ENCODE assay signal across 12 cellular contexts in the genomic region with DNA sequence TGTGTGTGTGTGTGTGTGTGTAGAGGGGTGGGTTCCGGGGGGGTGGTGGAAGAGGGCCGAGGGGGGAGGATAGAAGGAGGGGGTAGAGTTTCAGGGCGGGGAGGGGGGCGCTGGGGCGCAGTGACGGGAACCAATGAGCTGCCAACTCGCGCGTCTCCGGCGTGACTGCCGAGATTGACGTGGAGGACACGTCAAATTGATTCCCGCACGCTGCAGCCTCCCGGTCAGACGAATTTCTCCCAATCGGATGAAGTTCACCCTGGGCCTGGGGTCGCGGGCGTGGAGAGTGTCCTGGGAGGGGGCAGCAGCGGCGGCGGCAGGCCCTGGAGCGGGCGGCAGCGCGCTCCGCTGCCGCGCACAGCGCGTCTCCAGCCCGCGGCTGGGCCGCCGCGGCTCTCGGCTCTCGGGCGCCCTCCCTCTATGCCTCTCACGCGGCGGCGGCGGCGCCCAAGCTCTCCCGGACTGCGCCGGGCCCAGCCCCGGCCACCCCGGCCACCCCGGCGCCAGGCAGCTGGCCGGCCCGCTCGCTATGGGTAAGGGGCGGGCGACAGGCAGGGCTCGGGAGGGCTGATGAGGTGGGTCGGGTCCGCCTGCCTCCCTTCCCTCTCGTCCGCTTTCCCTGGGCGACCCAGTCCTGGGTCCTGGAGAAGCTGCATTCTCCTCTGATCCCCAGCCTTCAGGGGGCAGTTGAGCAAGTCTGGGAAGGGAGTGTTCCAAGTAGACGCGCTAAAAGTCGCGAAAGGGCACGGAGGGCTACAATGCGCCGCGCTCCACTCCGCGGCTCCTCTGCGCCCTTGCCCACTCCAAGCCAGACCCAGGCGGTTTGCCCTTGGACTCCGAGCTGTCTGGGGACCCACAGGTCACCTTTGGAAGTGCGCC. TPM values are rescaled to one million over a fixed set of nuclear protein-coding genes. Genes with fewer than 3 reads are reported as not detected.
DNase-seq lines count a peak whose midpoint lies in the region; ATAC-seq and TF ChIP-seq lines count a peak whose summit lies in the region.
"Had no signal": no experiment of that assay in that cellular context is flagged by ENCODE, and none has a peak within 500 bp of the region (broad histone marks: within the 10 kb centered on the region; RNA-seq: fewer than 3 reads in every experiment).

Gene PAX1, plus strand, starts transcription at position 199 of the 879 bp plus-strand sequence. Its CDS starts 49 bp downstream, at position 248.

- no peak within 1 kb of the TSS for H3K14ac ChIP-seq in IMR-90 (replicated peaks; ENCODE audit: low read depth, low read length)
- no peak within 1 kb of the TSS for H3K14ac ChIP-seq in neuronal stem cell (ENCODE audit: low read length)

- H3K18ac ChIP-seq in IMR-90 (ENCODE audit: low read depth, low read length) (no peak within 1 kb of the TSS), neuronal stem cell (ENCODE audit: low read length) (peak within 1 kb of the TSS; percentile 25)

- no peak within 1 kb of the TSS for H2BK12ac ChIP-seq in neuronal stem cell (ENCODE audit: low read length)

- H2AFZ ChIP-seq in IMR-90 (replicated peaks; ENCODE audit: low read length, poor library complexity) (peak within 1 kb of the TSS; percentile 61), neuronal stem cell (ENCODE audit: low read length) (no peak within 1 kb of the TSS)

- H3K36me3 Mint-ChIP-seq in endothelial cell (ENCODE audit: low read depth, unreplicated experiment): no peaks in the 10 kb centered on the region
- H3K36me3 Mint-ChIP-seq: naive B cell had no signal

- TF ChIP-seq CTCF in IMR-90 (conservative IDR thresholded peaks at IDR 0.05; ENCODE audit: low read depth, low read length) (no peak), endothelial cell (IDR thresholded peaks at IDR 0.05; ENCODE audit: unreplicated experiment) (no peak)

- H3K4me1 ChIP-seq in IMR-90 (ENCODE audit: control insufficient read depth, insufficient read depth, low read length) (no peaks in the 10 kb centered on the region), neuronal stem cell (ENCODE audit: control insufficient read depth in 2 of 2, insufficient read depth in 1 of 2, low read depth in 1 of 2, low read length in 2 of 2) (peaks cover 0 to 8% of the 10 kb centered on the region in 2 donors)

- POLR2A ChIA-PET in IMR-90 (lab: Charles Lee; ENCODE audit: unreplicated experiment): no interaction called here

- H3K56ac ChIP-seq in IMR-90 (ENCODE audit: extremely low read depth, insufficient read depth, low read length): no peak within 1 kb of the TSS

- peaks cover 39% of the 10 kb centered on the region for H3K4me1 Mint-ChIP-seq in endothelial cell (ENCODE audit: unreplicated experiment)

- H3K4me2 ChIP-seq in IMR-90 (ENCODE audit: low read depth, low read length) (no peak within 1 kb of the TSS), neuronal stem cell (ENCODE audit: insufficient read depth, low read length, poor library complexity, severe bottlenecking) (peak within 1 kb of the TSS; percentile 48)

- H2BK5ac ChIP-seq in IMR-90 (ENCODE audit: low read depth, low read length, poor library complexity, severe bottlenecking) (no peak within 1 kb of the TSS), neuronal stem cell (ENCODE audit: low read length) (no peak within 1 kb of the TSS)

- 2% methylated on average over 27 of the region's 80 CpGs; no CpG with 5 or more reads in 1 of the 2 experiments for WGBS in IMR-90 (ENCODE audit: extremely low coverage in 2 of 2, insufficient read length in 1 of 2), 2 experiments
- no CpG with 5 or more reads among the region's 80 CpGs for WGBS in neuronal stem cell (ENCODE audit: extremely low coverage in 2 of 2, insufficient read length in 2 of 2, insufficient replicate concordance in 1 of 2), 2 donors

- no peak for TF ChIP-seq RAD21 in IMR-90 (IDR thresholded peaks at IDR 0.05; ENCODE audit: low read length)

- H3K4me3 Mint-ChIP-seq in endothelial cell (ENCODE audit: unreplicated experiment): no peak within 1 kb of the TSS
- H3K4me3 Mint-ChIP-seq: activated CD8-positive, alpha-beta T cell treated with anti-CD3 and anti-CD28 coated beads, Interleukin-2, amount 10 ng/mL, durations not matched to agents 7 days and 5 days had no signal

- intact Hi-C loops in IMR-90 (cut with micrococcal nuclease): no loop called here

- no peak within 1 kb of the TSS for H2AK9ac ChIP-seq in IMR-90 (replicated peaks; ENCODE audit: low read depth, low read length, poor library complexity)

- in situ Hi-C loops in IMR-90 (cut with MboI; ENCODE audit: low sequenced_read_pairs): loop anchor here (25.0 kb wide), 1 partner anchor 607 kb away; no protein-coding TSS in a partner anchor

- H3K4ac ChIP-seq in IMR-90 (ENCODE audit: low read depth, low read length): no peak within 1 kb of the TSS
- H3K4ac ChIP-seq in neuronal stem cell (ENCODE audit: low read length): no peak within 1 kb of the TSS

- no peak within 1 kb of the TSS for H4K5ac ChIP-seq in IMR-90 (ENCODE audit: low read depth, low read length)

- no peak within 1 kb of the TSS for H3K27ac Mint-ChIP-seq in endothelial cell (ENCODE audit: unreplicated experiment)
- H3K27ac Mint-ChIP-seq: activated CD8-positive, alpha-beta T cell treated with anti-CD3 and anti-CD28 coated beads, Interleukin-2, amount 10 ng/mL, durations not matched to agents 7 days and 5 days had no signal

- CTCF ChIA-PET in IMR-90 (lab: Yijun Ruan, JAX): no interaction called here

- TF ChIP-seq POLR2A in IMR-90 (IDR thresholded peaks at IDR 0.05; ENCODE audit: low read depth, low read length): no peak

- no peaks in the 10 kb centered on the region for H4K20me1 ChIP-seq in IMR-90 (ENCODE audit: insufficient read depth, low read length)

- ATAC-seq in IMR-90 (ENCODE audit: low read depth) (no peak), GM21825 (IDR thresholded peaks at IDR 0.05; ENCODE audit: unreplicated experiment) (no peak)
- ATAC-seq: activated CD8-positive, alpha-beta T cell treated with anti-CD3 and anti-CD28 coated beads, Interleukin-2, amount 10 ng/mL, durations not matched to agents 7 days and 5 days had no signal

- H3K9ac ChIP-seq in IMR-90 (ENCODE audit: low read depth, low read length): no peak within 1 kb of the TSS
- H3K9ac ChIP-seq in neuronal stem cell (ENCODE audit: low read depth, low read length, poor library complexity): peak within 1 kb of the TSS; percentile 34

- H3K9me3 Mint-ChIP-seq in endothelial cell (ENCODE audit: unreplicated experiment): no peaks in the 10 kb centered on the region

- H4K8ac ChIP-seq in IMR-90 (ENCODE audit: low read depth in 2 of 2, low read length in 2 of 2): no peak within 1 kb of the TSS
- H4K8ac ChIP-seq in neuronal stem cell (ENCODE audit: low read depth, low read length): no peak within 1 kb of the TSS

- no peaks in the 10 kb centered on the region for H3K9me3 ChIP-seq in IMR-90 (ENCODE audit: control insufficient read depth, insufficient read depth, low read length)
- H3K9me3 ChIP-seq in neuronal stem cell (replicated peaks in 1 of 2; ENCODE audit: control insufficient read depth in 2 of 2, insufficient read depth in 1 of 2, low read depth in 1 of 2, low read length in 2 of 2): peaks cover 0 to 4% of the 10 kb centered on the region in 2 donors

- no peak within 1 kb of the TSS for H2BK120ac ChIP-seq in IMR-90 (ENCODE audit: low read depth, low read length)
- H2BK120ac ChIP-seq in neuronal stem cell (ENCODE audit: low read depth, low read length): no peak within 1 kb of the TSS

- H3K36me3 ChIP-seq in IMR-90 (ENCODE audit: control insufficient read depth, insufficient read depth, low read length) (no peaks in the 10 kb centered on the region), neuronal stem cell (replicated peaks in 1 of 2; ENCODE audit: control insufficient read depth in 2 of 2, insufficient read depth in 2 of 2, low read length in 2 of 2) (no peaks in the 10 kb centered on the region)

- H3K9me1 ChIP-seq in IMR-90 (ENCODE audit: insufficient read depth, low read length): no peaks in the 10 kb centered on the region

- no peaks in the 10 kb centered on the region for H3K79me1 ChIP-seq in IMR-90 (ENCODE audit: low read depth in 1 of 2, low read length in 2 of 2)
- no peaks in the 10 kb centered on the region for H3K79me1 ChIP-seq in neuronal stem cell (ENCODE audit: low read depth, low read length)

- dilution Hi-C loops in IMR-90 (cut with HindIII; ENCODE audit: low sequenced_read_pairs, unreplicated experiment): no loop called here

- H2BK20ac ChIP-seq in IMR-90 (ENCODE audit: low read depth, low read length): no peak within 1 kb of the TSS

- DNase-seq in Daoy (ENCODE audit: low read depth): peak; percentile 60
- DNase-seq in IMR-90: no peak
- DNase-seq in endothelial cell (ENCODE audit: low spot score): peak; percentile 56
- no peak for DNase-seq in neuronal stem cell (ENCODE audit: low spot score)
- no peak for DNase-seq in COLO829 (ENCODE audit: low spot score)
- DNase-seq in NCI-H1436 (lab: John Stamatoyannopoulos, UW): no peak
- no peak for DNase-seq in cerebellar nuclear complex (lab: John Stamatoyannopoulos, UW)
- DNase-seq: activated CD8-positive, alpha-beta T cell treated with anti-CD3 and anti-CD28 coated beads, Interleukin-2, amount 10 ng/mL, durations not matched to agents 7 days and 5 days; naive B cell; NCI-H446 treated with DMSO at 0.1 percent for 48 hours; stimulated activated CD4-positive, alpha-beta T cell treated with anti-CD3 and anti-CD28 coated beads, Interleukin-4, amount 100 ng/mL, for 1 hour had no signal

- H3K27me3 Mint-ChIP-seq in endothelial cell (ENCODE audit: unreplicated experiment): peaks cover 50% of the 10 kb centered on the region

- H4K91ac ChIP-seq in IMR-90 (ENCODE audit: insufficient read depth, low read depth, low read length): no peak within 1 kb of the TSS
- no peak within 1 kb of the TSS for H4K91ac ChIP-seq in neuronal stem cell (ENCODE audit: low read depth, low read length, poor library complexity)

- H2AK5ac ChIP-seq in IMR-90 (ENCODE audit: low read depth, low read length): no peak within 1 kb of the TSS
- peak within 1 kb of the TSS; percentile 35 for H2AK5ac ChIP-seq in neuronal stem cell (ENCODE audit: low read depth, low read length)

- H3K27me3 ChIP-seq in IMR-90 (ENCODE audit: control insufficient read depth, insufficient read depth, low read length): peaks cover 67% of the 10 kb centered on the region
- peaks cover 74 to 98% (median 97%) of the 10 kb centered on the region in 3 experiments for H3K27me3 ChIP-seq in neuronal stem cell (ENCODE audit: control insufficient read depth in 3 of 3, insufficient read depth in 3 of 3, low read depth in 1 of 3, low read length in 3 of 3)

- no TSS peak for BruUV-seq in IMR-90 (replicated peaks; lab: Mats Ljungman, UMichigan)

- H3K4me3 ChIP-seq in IMR-90 (ENCODE audit: insufficient read depth, low read depth, low read length) (no peak within 1 kb of the TSS), neuronal stem cell (ENCODE audit: low read length in 2 of 2) (no peak within 1 kb of the TSS)

- H3K23ac ChIP-seq in IMR-90 (ENCODE audit: low read depth, low read length) (no peak within 1 kb of the TSS), neuronal stem cell (ENCODE audit: low read depth, low read length, poor library complexity) (peak within 1 kb of the TSS; percentile 90)

- H2BK15ac ChIP-seq in IMR-90 (ENCODE audit: low read depth, low read length): no peak within 1 kb of the TSS
- no peak within 1 kb of the TSS for H2BK15ac ChIP-seq in neuronal stem cell (ENCODE audit: low read length)

- H3K27ac ChIP-seq in IMR-90 (ENCODE audit: insufficient read depth, low read length): no peak within 1 kb of the TSS
- H3K27ac ChIP-seq in neuronal stem cell (replicated peaks; ENCODE audit: low read length): no peak within 1 kb of the TSS

RNA-seq across cellular contexts. Expression of gene PAX1, which starts in this region (rescaled TPM):
- total RNA-seq in Daoy (2014; rRNA removed; shearing (Covaris generic)): under 0.01 and 0.12 TPM in 2 replicates
- total RNA-seq in IMR-90 (2012; rRNA removed) (not detected in 2 replicates), endothelial cell (ENCODE audit: unreplicated experiment) (not detected)
- not detected in 2 replicates for polyA plus RNA-seq in IMR-90 (2012; rRNA removed)
- polyA plus RNA-seq in IMR-90 (2012; cell fraction: cytosol; rRNA removed): not detected in 2 replicates
- not detected in 2 replicates for polyA plus RNA-seq in IMR-90 (2012; cell fraction: nucleus; rRNA removed; ENCODE audit: low replicate concordance)
- polyA plus RNA-seq in neuronal stem cell (2013, experiment 1 of 2): not detected
- not detected for polyA plus RNA-seq in neuronal stem cell (2013, experiment 2 of 2)
- total RNA-seq: activated CD8-positive, alpha-beta T cell treated with anti-CD3 and anti-CD28 coated beads, Interleukin-2, amount 10 ng/mL, durations not matched to agents 7 days and 5 days had no signal

Comparison
In these comparisons a context has a peak if more than half of its experiments do, and no peak if none do; other contexts are left out.
1. Peak in DNase-seq in Daoy; RNA of the gene not detected or under 1 TPM.
2. Peak in DNase-seq in endothelial cell; RNA of the gene not detected or under 1 TPM.